Comparison of ENCODE assay signal across 13 cellular contexts in the genomic region with DNA sequence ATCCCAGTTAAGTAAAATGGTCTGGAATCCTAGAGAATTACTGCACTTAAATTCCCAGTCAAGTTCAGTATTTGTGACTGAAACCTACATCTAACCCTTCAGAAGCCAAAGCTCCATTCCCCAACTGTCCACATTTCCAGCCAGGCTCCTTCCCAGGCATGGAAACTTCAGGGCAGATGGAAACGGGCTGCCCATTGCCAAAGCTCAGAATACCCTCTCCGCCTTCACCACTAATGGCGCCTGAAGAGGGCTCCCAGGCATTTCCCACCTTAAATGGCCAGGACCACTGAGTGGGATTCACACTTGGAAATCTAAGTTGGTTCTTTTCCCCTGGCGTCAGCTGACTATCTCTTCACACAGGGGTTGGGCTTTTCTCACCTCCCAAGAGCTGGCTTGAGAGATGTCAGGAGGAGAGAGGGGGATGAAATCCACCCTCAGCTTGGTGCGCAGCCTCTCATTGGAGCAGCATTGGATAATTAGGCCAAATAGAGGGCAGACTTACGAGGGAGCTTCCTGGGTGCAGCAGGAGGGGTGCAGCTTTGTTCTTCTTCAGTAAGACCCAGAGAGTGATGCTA.
"Had no signal": no experiment of that assay in that cellular context is flagged by ENCODE, and none has a peak within 500 bp of the region (broad histone marks: within the 10 kb centered on the region; RNA-seq: fewer than 3 reads in every experiment).

No MANE protein-coding gene starts in this region.

- H3K27me3 ChIP-seq: thyroid gland had no signal

- H3K27ac ChIP-seq: stomach had no signal

- DNase-seq: activated naive CD4-positive, alpha-beta T cell treated with anti-CD3 and anti-CD28 coated beads, Interleukin-2, amount 50 U/mL, for 16 hours; activated T-cell treated with anti-CD3 and anti-CD28 coated beads for 4 hours; foreskin fibroblast; glutamatergic neuron; kidney glomerular epithelial cell; SK-N-SH; stimulated activated CD4-positive, alpha-beta T cell treated with anti-CD3 and anti-CD28 coated beads, Interleukin-12 subunit alpha, Interleukin-12 subunit beta, amount 100 ng/mL, for 4 hours; stimulated activated CD4-positive, alpha-beta T cell treated with anti-CD3 and anti-CD28 coated beads, Interleukin-2, amount 100 ng/mL, for 24 hours; stomach; T-helper 1 cell; T1000; thyroid gland had no signal

- H3K9me3 ChIP-seq: SK-N-SH, thyroid gland had no signal

- H3K4me1 ChIP-seq: stomach, thyroid gland had no signal

- ATAC-seq: activated CD4-positive, CD25-positive, alpha-beta regulatory T cell treated with anti-CD3 and anti-CD28 coated beads, Interleukin-2, amount 50 U/mL, for 24 hours had no signal

- H3K36me3 ChIP-seq: stomach, thyroid gland had no signal

- H3K4me3 ChIP-seq: stomach, thyroid gland had no signal
